32 cellular contexts compared by ENCODE assay signal in the genomic region with DNA sequence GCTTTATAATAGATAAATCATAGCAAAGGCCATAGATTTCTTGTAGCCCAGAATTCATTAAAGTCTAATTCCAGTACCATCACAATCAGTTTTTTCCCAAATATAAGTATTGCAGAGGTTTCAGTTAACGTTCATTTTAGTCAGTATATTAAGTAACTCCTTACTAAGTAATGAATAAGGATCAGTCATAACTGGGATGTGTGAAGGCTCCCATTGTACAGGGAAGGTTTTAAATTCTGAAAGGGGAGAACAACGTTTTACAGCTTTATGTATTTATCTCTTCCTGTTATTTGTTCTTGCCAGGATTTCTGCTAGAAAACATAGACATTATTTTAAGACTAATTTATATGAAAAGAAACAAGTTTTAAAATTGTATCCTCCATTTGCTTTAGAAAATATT.
"Had no signal": no experiment of that assay in that cellular context is flagged by ENCODE, and none has a peak within 500 bp of the region (broad histone marks: within the 10 kb centered on the region; RNA-seq: fewer than 3 reads in every experiment).

No MANE protein-coding gene starts in this region.

- ATAC-seq: activated T-helper 17 cell treated with anti-CD3 and anti-CD28 coated beads, Interleukin-2, amount 50 U/mL, for 72 hours; K562; T-helper 17 cell; WTC11 had no signal

- H3K27ac Mint-ChIP-seq: activated CD4-positive, alpha-beta memory T cell treated with anti-CD3 and anti-CD28 coated beads for 36 hours; activated CD4-positive, alpha-beta T cell treated with anti-CD3 and anti-CD28 coated beads, Interleukin-2, amount 10 ng/mL, durations not matched to agents 24 days and 14 days; activated naive CD4-positive, alpha-beta T cell treated with anti-CD3 and anti-CD28 coated beads for 36 hours; activated naive CD8-positive, alpha-beta T cell; activated T-helper 17 cell treated with anti-CD3 and anti-CD28 coated beads, Interleukin-2, amount 50 U/mL, for 72 hours; T-helper 17 cell; WTC11 had no signal

- H3K9me3 Mint-ChIP-seq: activated CD4-positive, alpha-beta T cell treated with anti-CD3 and anti-CD28 coated beads, Interleukin-2, amount 10 ng/mL, durations not matched to agents 24 days and 14 days; activated T-helper 17 cell treated with anti-CD3 and anti-CD28 coated beads, Interleukin-2, amount 50 U/mL, for 72 hours had no signal

- H3K4me1 Mint-ChIP-seq: activated CD4-positive, alpha-beta T cell treated with anti-CD3 and anti-CD28 coated beads, Interleukin-2, amount 10 ng/mL, durations not matched to agents 24 days and 14 days; activated T-helper 17 cell treated with anti-CD3 and anti-CD28 coated beads, Interleukin-2, amount 50 U/mL, for 72 hours; T-helper 17 cell; WTC11 had no signal

- H3K36me3 ChIP-seq: cardiac muscle cell, Peyer's patch, SJSA1 had no signal

- H3K4me3 ChIP-seq: cardiac muscle cell, K562, Peyer's patch, SJSA1 had no signal

- FAIRE-seq: astrocyte, K562 had no signal

- DNase-seq: activated CD4-positive, alpha-beta memory T cell treated with anti-CD3 and anti-CD28 coated beads for 36 hours; activated CD4-positive, alpha-beta T cell treated with anti-CD3 and anti-CD28 coated beads, Interleukin-2, amount 10 ng/mL, durations not matched to agents 24 days and 14 days; activated CD4-positive, CD25-positive, alpha-beta regulatory T cell treated with anti-CD3 and anti-CD28 coated beads, Interleukin-2, amount 50 U/mL, for 72 hours; activated CD8-positive, alpha-beta memory T cell treated with anti-CD3 and anti-CD28 coated beads for 24 hours; activated gamma-delta T cell; activated naive CD4-positive, alpha-beta T cell treated with anti-CD3 and anti-CD28 coated beads for 36 hours; activated T-cell treated with anti-CD3 and anti-CD28 coated beads, Interleukin-2, amount 50 U/mL, for 48 hours; amygdala; Kasumi-1; NCI-H1105 treated with DMSO at 0.1 percent for 48 hours; NCI-H1436 treated with DMSO at 0.1 percent for 48 hours; NCI-H187; NCI-H2081; NCI-H2171; NCI-H2227 treated with DMSO at 0.1 percent for 48 hours; NCI-H446 treated with DMSO at 0.1 percent for 48 hours; NCI-H524 treated with DMSO at 0.1 percent for 48 hours; NCI-H82; OCI-M1; Peyer's patch; SHP77; T-helper 17 cell; T-helper 9 cell had no signal

- H3K27ac ChIP-seq: cardiac muscle cell, Peyer's patch, RWPE1, SJSA1 had no signal

- H3K27me3 Mint-ChIP-seq: activated CD4-positive, alpha-beta memory T cell treated with anti-CD3 and anti-CD28 coated beads for 36 hours; activated CD4-positive, alpha-beta T cell treated with anti-CD3 and anti-CD28 coated beads, Interleukin-2, amount 10 ng/mL, durations not matched to agents 24 days and 14 days; activated naive CD8-positive, alpha-beta T cell; activated T-helper 17 cell treated with anti-CD3 and anti-CD28 coated beads, Interleukin-2, amount 50 U/mL, for 72 hours; brain; T-helper 17 cell had no signal

- H3K4me3 Mint-ChIP-seq: activated CD4-positive, alpha-beta memory T cell treated with anti-CD3 and anti-CD28 coated beads for 36 hours; activated CD4-positive, alpha-beta T cell treated with anti-CD3 and anti-CD28 coated beads, Interleukin-2, amount 10 ng/mL, durations not matched to agents 24 days and 14 days; activated naive CD4-positive, alpha-beta T cell treated with anti-CD3 and anti-CD28 coated beads for 36 hours; activated naive CD8-positive, alpha-beta T cell; activated T-helper 17 cell treated with anti-CD3 and anti-CD28 coated beads, Interleukin-2, amount 50 U/mL, for 72 hours; brain; T-helper 17 cell; WTC11 had no signal

- H3K36me3 Mint-ChIP-seq: activated CD4-positive, alpha-beta memory T cell treated with anti-CD3 and anti-CD28 coated beads for 36 hours; activated naive CD8-positive, alpha-beta T cell; brain; WTC11 had no signal

- H3K9me3 ChIP-seq: Peyer's patch, SJSA1 had no signal

- H3K27me3 ChIP-seq: cardiac muscle cell, Peyer's patch, SJSA1 had no signal
